9 cellular contexts compared by ENCODE assay signal in the genomic region with DNA sequence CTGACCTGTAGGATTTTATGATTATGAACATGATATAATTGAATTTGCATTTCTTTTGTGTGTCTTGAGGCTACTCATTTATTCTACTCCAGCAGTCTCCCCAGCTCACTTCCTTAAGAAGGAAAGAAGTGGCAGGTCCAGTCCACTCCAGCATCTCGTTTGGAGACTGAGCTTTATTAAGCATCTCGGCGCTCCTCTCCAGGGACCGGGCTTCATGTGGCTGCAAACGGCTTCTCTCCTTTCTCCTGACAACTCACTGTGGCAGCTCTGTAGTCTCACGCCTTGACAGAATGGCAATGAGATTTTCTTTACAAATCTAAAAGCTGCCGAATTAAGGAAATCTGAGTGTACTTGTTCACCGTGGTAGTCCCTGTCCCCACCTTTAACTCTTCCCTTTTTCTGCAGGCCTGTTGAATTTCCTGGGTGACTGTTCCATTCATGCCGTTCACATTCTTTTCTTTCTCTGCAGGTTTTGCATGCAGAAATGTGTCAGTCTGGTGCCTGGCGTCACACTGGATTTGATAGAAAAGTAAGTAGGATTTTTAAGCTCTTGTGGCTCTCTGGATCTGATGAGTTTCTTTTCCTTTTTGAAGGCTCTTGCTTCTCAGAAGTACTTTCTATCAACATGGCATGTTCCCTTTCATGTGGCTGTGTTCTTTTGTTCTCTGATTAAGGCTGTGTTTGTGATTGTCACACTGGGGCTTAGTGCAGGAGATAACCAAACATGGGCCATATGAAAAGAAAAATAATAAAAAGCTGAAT.
DNase-seq lines count a peak whose midpoint lies in the region; ATAC-seq and TF ChIP-seq lines count a peak whose summit lies in the region.
"Had no signal": no experiment of that assay in that cellular context is flagged by ENCODE, and none has a peak within 500 bp of the region (broad histone marks: within the 10 kb centered on the region; RNA-seq: fewer than 3 reads in every experiment).

No MANE protein-coding gene starts in this region.

- H3K9me3 ChIP-seq in colonic mucosa: no peaks in the 10 kb centered on the region
- no peaks in the 10 kb centered on the region for H3K9me3 ChIP-seq in psoas muscle
- H3K9me3 ChIP-seq in SJCRH30 (replicated peaks): no peaks in the 10 kb centered on the region

- H3K4me1 ChIP-seq in colonic mucosa: no peaks in the 10 kb centered on the region
- H3K4me1 ChIP-seq in psoas muscle: peaks cover 58% of the 10 kb centered on the region
- peaks cover 61% of the 10 kb centered on the region for H3K4me1 ChIP-seq in SJCRH30

- H3K4me1 Mint-ChIP-seq in Calu3 (ENCODE audit: low read depth, unreplicated experiment): peaks cover 58% of the 10 kb centered on the region

- peaks cover 20% of the 10 kb centered on the region for H3K36me3 Mint-ChIP-seq in Calu3 (ENCODE audit: insufficient read depth, unreplicated experiment)

- no TSS peak for BruUV-seq in Calu3 (replicated peaks; lab: Mats Ljungman, UMichigan)

- H3K9ac ChIP-seq in colonic mucosa (ENCODE audit: low read depth in 2 of 2, low read length in 2 of 2): no peak overlapping the region

- H3K27ac Mint-ChIP-seq in Calu3 (ENCODE audit: unreplicated experiment): peak overlapping the region; percentile 71

- H3K27ac ChIP-seq in colonic mucosa (peak overlapping the region; percentile 62), psoas muscle (peak overlapping the region; percentile 62), SJCRH30 (no peak overlapping the region)

- no peaks in the 10 kb centered on the region for H3K36me3 ChIP-seq in colonic mucosa
- H3K36me3 ChIP-seq in psoas muscle (ENCODE audit: insufficient read depth in 1 of 2, low read depth in 1 of 2): no peaks in the 10 kb centered on the region
- no peaks in the 10 kb centered on the region; the same call in 1 of the 2 replicates for H3K36me3 ChIP-seq in SJCRH30

- intact Hi-C loops in Calu3 (cut with micrococcal nuclease; ENCODE audit: unreplicated experiment): no loop called here
- intact Hi-C loops in colonic mucosa (cut with DNase I): no loop called here
- intact Hi-C loops in psoas muscle (cut with DNase I): loop anchor here in 1 of 2 donors (5.0 kb wide), 2 partner anchors 39 to 41 kb away; no protein-coding TSS in a partner anchor

- H3K4me3 ChIP-seq in colonic mucosa (no peak overlapping the region), psoas muscle (peak overlapping the region; percentile 27), SJCRH30 (no peak overlapping the region)

- no peak overlapping the region for H3K4me3 Mint-ChIP-seq in Calu3 (ENCODE audit: low read depth, unreplicated experiment)

- TF ChIP-seq CTCF in Calu3 (IDR thresholded peaks at IDR 0.05; ENCODE audit: unreplicated experiment) (no peak), colonic mucosa (IDR thresholded peaks at IDR 0.05) (no peak), psoas muscle (IDR thresholded peaks at IDR 0.05) (no peak)

- H3K9me3 Mint-ChIP-seq in Calu3 (ENCODE audit: low read depth, unreplicated experiment): peaks cover 2% of the 10 kb centered on the region

- DNase-seq in Calu3: no peak
- DNase-seq in colonic mucosa: no peak
- DNase-seq in psoas muscle: no peak
- DNase-seq in medulla oblongata (ENCODE audit: extremely low spot score): no peak
- no peak for DNase-seq in stimulated activated CD8-positive, alpha-beta memory T cell treated with anti-CD3 and anti-CD28 coated beads, Interleukin-4, amount 100 ng/mL, for 48 hours
- no peak for DNase-seq in SJCRH30
- no peak for DNase-seq in DMS 273 treated with DMSO at 0.1 percent for 48 hours (lab: John Stamatoyannopoulos, UW)
- DNase-seq: NK-92 treated with Interleukin-12 subunit alpha and Interleukin-12 subunit beta, amount 100 ng/mL, for 24 hours had no signal

- WGBS in psoas muscle, 3 donors: 77 to 83% (median 81%) methylated on average over 10 of the region's 10 CpGs

- ATAC-seq in psoas muscle: no peak

- CTCF ChIA-PET in Calu3 (lab: Charles Lee): no interaction called here

- no peaks in the 10 kb centered on the region for H3K27me3 Mint-ChIP-seq in Calu3 (ENCODE audit: unreplicated experiment)

- H3K27me3 ChIP-seq in colonic mucosa: no peaks in the 10 kb centered on the region
- no peaks in the 10 kb centered on the region for H3K27me3 ChIP-seq in psoas muscle (ENCODE audit: insufficient read depth in 3 of 3, low read length in 2 of 3)
- no peaks in the 10 kb centered on the region for H3K27me3 ChIP-seq in SJCRH30

TF ChIP-seq in PFSK-1, 5 proteins besides CTCF, POLR2A, EP300 and RAD21:
- TF ChIP-seq, protein P1, sequence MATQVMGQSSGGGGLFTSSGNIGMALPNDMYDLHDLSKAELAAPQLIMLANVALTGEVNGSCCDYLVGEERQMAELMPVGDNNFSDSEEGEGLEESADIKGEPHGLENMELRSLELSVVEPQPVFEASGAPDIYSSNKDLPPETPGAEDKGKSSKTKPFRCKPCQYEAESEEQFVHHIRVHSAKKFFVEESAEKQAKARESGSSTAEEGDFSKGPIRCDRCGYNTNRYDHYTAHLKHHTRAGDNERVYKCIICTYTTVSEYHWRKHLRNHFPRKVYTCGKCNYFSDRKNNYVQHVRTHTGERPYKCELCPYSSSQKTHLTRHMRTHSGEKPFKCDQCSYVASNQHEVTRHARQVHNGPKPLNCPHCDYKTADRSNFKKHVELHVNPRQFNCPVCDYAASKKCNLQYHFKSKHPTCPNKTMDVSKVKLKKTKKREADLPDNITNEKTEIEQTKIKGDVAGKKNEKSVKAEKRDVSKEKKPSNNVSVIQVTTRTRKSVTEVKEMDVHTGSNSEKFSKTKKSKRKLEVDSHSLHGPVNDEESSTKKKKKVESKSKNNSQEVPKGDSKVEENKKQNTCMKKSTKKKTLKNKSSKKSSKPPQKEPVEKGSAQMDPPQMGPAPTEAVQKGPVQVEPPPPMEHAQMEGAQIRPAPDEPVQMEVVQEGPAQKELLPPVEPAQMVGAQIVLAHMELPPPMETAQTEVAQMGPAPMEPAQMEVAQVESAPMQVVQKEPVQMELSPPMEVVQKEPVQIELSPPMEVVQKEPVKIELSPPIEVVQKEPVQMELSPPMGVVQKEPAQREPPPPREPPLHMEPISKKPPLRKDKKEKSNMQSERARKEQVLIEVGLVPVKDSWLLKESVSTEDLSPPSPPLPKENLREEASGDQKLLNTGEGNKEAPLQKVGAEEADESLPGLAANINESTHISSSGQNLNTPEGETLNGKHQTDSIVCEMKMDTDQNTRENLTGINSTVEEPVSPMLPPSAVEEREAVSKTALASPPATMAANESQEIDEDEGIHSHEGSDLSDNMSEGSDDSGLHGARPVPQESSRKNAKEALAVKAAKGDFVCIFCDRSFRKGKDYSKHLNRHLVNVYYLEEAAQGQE (IDR thresholded peaks at IDR 0.05; ENCODE audit: insufficient read depth in 1 of 2, low read depth in 2 of 2, low read length in 2 of 2): no peak
- TF ChIP-seq SIN3A (IDR thresholded peaks at IDR 0.05; ENCODE audit: borderline replicate concordance, insufficient read depth, low read length): no peak
- no peak for TF ChIP-seq FOXP2 (optimal IDR thresholded peaks at IDR 0.05; ENCODE audit: borderline replicate concordance, extremely low read depth, extremely low read length, insufficient read depth)
- peak; percentile 61; the same call in 1 of the 2 replicates for TF ChIP-seq TAF1 (IDR thresholded peaks at IDR 0.05; ENCODE audit: borderline replicate concordance, insufficient read depth, low read length)
- peak; percentile 59; the same call in 1 of the 2 replicates for TF ChIP-seq POLR2AphosphoS5 (IDR thresholded peaks at IDR 0.05; ENCODE audit: low read depth, low read length)
TF ChIP-seq in PFSK-1: peak in this region for 2.
